ENCODE assay signal across 16 cellular contexts in the genomic region with DNA sequence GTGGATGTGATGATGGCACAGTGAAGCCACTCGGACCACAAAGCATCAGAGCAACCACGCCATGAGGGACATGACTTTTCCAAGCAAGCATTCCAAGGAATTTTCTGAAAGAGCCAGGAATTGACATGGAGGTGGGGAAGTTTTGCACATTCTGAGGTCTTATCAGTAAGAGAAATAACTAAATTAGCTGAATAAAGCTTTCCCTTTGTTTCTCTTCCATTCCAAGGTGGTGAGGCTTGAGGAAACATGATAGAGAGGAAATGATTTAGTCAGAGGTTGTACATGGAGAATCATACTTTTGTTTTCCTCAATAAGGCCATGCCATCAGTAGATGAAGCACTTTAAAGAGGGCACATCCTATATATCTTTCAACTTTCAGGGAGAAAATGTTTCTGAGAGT.
DNase-seq lines count a peak whose midpoint lies in the region; ATAC-seq and TF ChIP-seq lines count a peak whose summit lies in the region.
"Had no signal": no experiment of that assay in that cellular context is flagged by ENCODE, and none has a peak within 500 bp of the region (broad histone marks: within the 10 kb centered on the region; RNA-seq: fewer than 3 reads in every experiment).

No MANE protein-coding gene starts in this region.

- intact Hi-C loops in body of pancreas (cut with DNase I) = no loop called here

- H3K27me3 Mint-ChIP-seq in activated naive CD8-positive, alpha-beta T cell treated with anti-CD3 and anti-CD28 coated beads for 36 hours = no peaks in the 10 kb centered on the region

- H3K36me3 ChIP-seq in body of pancreas (replicated peaks in 1 of 2; ENCODE audit: insufficient read depth in 1 of 2, low read depth in 2 of 2) = no peaks in the 10 kb centered on the region

- no peak overlapping the region for H3K27ac ChIP-seq in body of pancreas
- H3K27ac ChIP-seq: A549 had no signal

- no peaks in the 10 kb centered on the region for H3K9me3 ChIP-seq in body of pancreas

- no peak for ATAC-seq in GM18873 (IDR thresholded peaks at IDR 0.05; ENCODE audit: low FRiP score, unreplicated experiment)
- no peak for ATAC-seq in body of pancreas
- ATAC-seq: A549 had no signal

- H3K27ac Mint-ChIP-seq in activated naive CD8-positive, alpha-beta T cell treated with anti-CD3 and anti-CD28 coated beads for 36 hours = no peak overlapping the region

- H3K9me3 Mint-ChIP-seq in activated naive CD8-positive, alpha-beta T cell treated with anti-CD3 and anti-CD28 coated beads for 36 hours = peaks cover 1% of the 10 kb centered on the region

- no peaks in the 10 kb centered on the region for H3K36me3 Mint-ChIP-seq in activated naive CD8-positive, alpha-beta T cell treated with anti-CD3 and anti-CD28 coated beads for 36 hours

- peak; percentile 34 for DNase-seq in A172 (ENCODE audit: low spot score)
- peak; percentile 26 for DNase-seq in HS-5 (ENCODE audit: low read depth)
- peak; percentile 16 for DNase-seq in astrocyte of the spinal cord (ENCODE audit: low read depth, low spot score)
- peak; percentile 82 for DNase-seq in fibroblast of the aortic adventitia (ENCODE audit: low read depth)
- DNase-seq in NCI-H1436 treated with DMSO at 0.1 percent for 48 hours (lab: John Stamatoyannopoulos, UW) = no peak
- no peak for DNase-seq in activated naive CD8-positive, alpha-beta T cell treated with anti-CD3 and anti-CD28 coated beads for 36 hours
- DNase-seq in body of pancreas = no peak
- DNase-seq: H7, KBM-7, NCI-H1417 treated with DMSO at 0.1 percent for 48 hours, NCI-H2029, NCI-H2171, NCI-H510A, NCI-H774 had no signal

- no peak overlapping the region for H3K4me3 ChIP-seq in astrocyte of the spinal cord (ENCODE audit: low read depth, low read length)
- no peak overlapping the region for H3K4me3 ChIP-seq in fibroblast of the aortic adventitia (ENCODE audit: low read depth, low read length)
- H3K4me3 ChIP-seq in body of pancreas = no peak overlapping the region
- H3K4me3 ChIP-seq: A549 had no signal

- TF ChIP-seq POLR2A in body of pancreas (IDR thresholded peaks at IDR 0.05) = no peak

- TF ChIP-seq CTCF in astrocyte of the spinal cord (IDR thresholded peaks at IDR 0.05; ENCODE audit: low read depth, low read length) = no peak
- TF ChIP-seq CTCF in fibroblast of the aortic adventitia (IDR thresholded peaks at IDR 0.05; ENCODE audit: insufficient read depth, low read length) = no peak
- no peak for TF ChIP-seq CTCF in body of pancreas (IDR thresholded peaks at IDR 0.05)

- no peaks in the 10 kb centered on the region for H3K4me1 Mint-ChIP-seq in activated naive CD8-positive, alpha-beta T cell treated with anti-CD3 and anti-CD28 coated beads for 36 hours

- H3K4me3 Mint-ChIP-seq in activated naive CD8-positive, alpha-beta T cell treated with anti-CD3 and anti-CD28 coated beads for 36 hours = no peak overlapping the region

- H3K4me1 ChIP-seq in body of pancreas = no peaks in the 10 kb centered on the region
- H3K4me1 ChIP-seq: A549 had no signal

- no peaks in the 10 kb centered on the region for H3K27me3 ChIP-seq in body of pancreas

- 81 to 85% methylated on average over 2 of the region's 2 CpGs for WGBS in body of pancreas, 2 donors

- in situ Hi-C loops in astrocyte of the spinal cord (cut with HindIII; ENCODE audit: low sequenced_read_pairs) = no loop called here

Comparison
In these comparisons a context has a peak if more than half of its experiments do, and no peak if none do; other contexts are left out.
1. DNase-seq: peak in A172 (single experiment), HS-5 (single experiment), astrocyte of the spinal cord (single experiment) and fibroblast of the aortic adventitia (single experiment); none in NCI-H1436 treated with DMSO at 0.1 percent for 48 hours (single experiment), activated naive CD8-positive, alpha-beta T cell treated with anti-CD3 and anti-CD28 coated beads for 36 hours (single experiment) and body of pancreas (0 of 4).